26 cellular contexts compared by ENCODE assay signal in genomic region chr7:132970257-132970656, GRCh38.
DNase-seq lines count a peak whose midpoint lies in the region; ATAC-seq, FAIRE-seq and TF ChIP-seq lines count a peak whose summit lies in the region.
"Had no signal": no experiment of that assay in that cellular context is flagged by ENCODE, and none has a peak within 500 bp of the region (broad histone marks: within the 10 kb centered on the region; RNA-seq: fewer than 3 reads in every experiment).

No MANE protein-coding gene starts in this region.

- no peak overlapping the region for H2AK5ac ChIP-seq in H9 (ENCODE audit: insufficient read length, low read length)

- H3K4me3 ChIP-seq in HepG2 (replicated peaks in 1 of 3; ENCODE audit: insufficient read depth in 1 of 3, low read depth in 2 of 3, low read length in 3 of 3) (no peak overlapping the region), right lobe of liver (no peak overlapping the region), K562 (no peak overlapping the region)
- H3K4me3 ChIP-seq: BLaER1, GM12878 had no signal

- peak overlapping the region in 2 of 3 experiments; percentile 47 to 95; a peak in 3 of 7 replicates for H3K27ac Mint-ChIP-seq in H9

- DNase-seq in HepG2 (ENCODE audit: low spot score) (no peak), right lobe of liver (no peak), H9 (no peak), K562 (ENCODE audit: extremely low read depth in 1 of 4, low spot score in 3 of 4) (no peak), UCSD-AML1 (lab: John Stamatoyannopoulos, UW; ENCODE audit: unreplicated experiment) (no peak), NCI-H2081 treated with DMSO at 0.1 percent for 48 hours (lab: John Stamatoyannopoulos, UW) (no peak)
- DNase-seq: ACHN; BE2C; C1 segment of cervical spinal cord; CD4-positive, alpha-beta memory T cell; CD4-positive, CD25-positive, alpha-beta regulatory T cell; CD8-positive, alpha-beta memory T cell; COR-L47; DMS 273 treated with DMSO at 0.1 percent for 48 hours; DMS153; DMS53; DMS79; DND-41; EL; GDM1 had no signal

- no peak overlapping the region for H3K4ac ChIP-seq in H9 (ENCODE audit: low read depth, low read length)

- H3K9me1 ChIP-seq in K562 (ENCODE audit: control insufficient read depth, insufficient read depth, low read length) = peaks cover 5% of the 10 kb centered on the region

- no peak overlapping the region for H2AFZ ChIP-seq in HepG2 (ENCODE audit: low read length)
- no peak overlapping the region for H2AFZ ChIP-seq in H9 (ENCODE audit: low read length)
- no peak overlapping the region for H2AFZ ChIP-seq in K562 (ENCODE audit: low read depth, low read length)

- H3K4me2 ChIP-seq in HepG2 (ENCODE audit: low read depth, low read length) (no peak overlapping the region), H9 (ENCODE audit: insufficient read depth, insufficient read length, low read length) (no peak overlapping the region), K562 (ENCODE audit: insufficient read depth, low read length) (no peak overlapping the region)
- H3K4me2 ChIP-seq: BLaER1 had no signal

- H2BK20ac ChIP-seq in H9 (ENCODE audit: low read depth, low read length, poor library complexity, severe bottlenecking) = no peak overlapping the region

- intact Hi-C loops in HepG2 (cut with micrococcal nuclease; ENCODE audit: unreplicated experiment) (no loop called here), right lobe of liver (cut with DNase I) (no loop called here), K562 (cut with micrococcal nuclease) (no loop called here)

- no peak overlapping the region for H2BK12ac ChIP-seq in H9 (ENCODE audit: insufficient read length, low read depth, low read length)

- CTCF ChIA-PET in HepG2 (lab: Yijun Ruan, JAX; ENCODE audit: low intra/inter-chr PET ratio, low total read pairs) = no interaction called here
- CTCF ChIA-PET in K562 (lab: Yijun Ruan, JAX; ENCODE audit: low intra/inter-chr PET ratio) = no interaction called here

- no peak overlapping the region for H3K56ac ChIP-seq in H9 (ENCODE audit: insufficient read length, low read depth, low read length)

- H3K27ac ChIP-seq in HepG2 (ENCODE audit: extremely low read length, insufficient read depth, low read length) (no peak overlapping the region), right lobe of liver (no peak overlapping the region), H9 (ENCODE audit: insufficient read length, low read depth, low read length) (no peak overlapping the region), K562 (ENCODE audit: extremely low read depth, low read depth, low read length) (no peak overlapping the region)
- H3K27ac ChIP-seq: 22Rv1, BLaER1 had no signal

- no peak overlapping the region for H2BK120ac ChIP-seq in H9 (ENCODE audit: low read depth, low read length, poor library complexity, severe bottlenecking)

- H4K20me1 ChIP-seq in HepG2 (ENCODE audit: insufficient read depth, low read length) = no peaks in the 10 kb centered on the region
- no peaks in the 10 kb centered on the region for H4K20me1 ChIP-seq in H9 (ENCODE audit: control insufficient read depth, insufficient read depth, insufficient read length)
- peaks cover 7% of the 10 kb centered on the region; the same call in 1 of the 2 replicates for H4K20me1 ChIP-seq in K562 (replicated peaks; ENCODE audit: control insufficient read depth, insufficient read depth, low read length)

- no peaks in the 10 kb centered on the region for H3K23me2 ChIP-seq in H9 (ENCODE audit: insufficient read length, low read depth, low read length, poor library complexity, severe bottlenecking)

- no peak overlapping the region for H3K4me3 Mint-ChIP-seq in H9
- H3K4me3 Mint-ChIP-seq: CD14-positive monocyte; CD4-positive, alpha-beta memory T cell; CD4-positive, CD25-positive, alpha-beta regulatory T cell; CD8-positive, alpha-beta memory T cell had no signal

- H3K4me1 Mint-ChIP-seq in H9 = peaks cover 24 to 26% of the 10 kb centered on the region in 2 experiments

- no peaks in the 10 kb centered on the region for H3K27me3 Mint-ChIP-seq in H9 (ENCODE audit: low read depth)
- H3K27me3 Mint-ChIP-seq: CD4-positive, alpha-beta memory T cell; CD4-positive, CD25-positive, alpha-beta regulatory T cell; CD8-positive, alpha-beta memory T cell had no signal

- in situ Hi-C loops in HepG2 (cut with HindIII; ENCODE audit: extremely low pct_ligation_motif_present, low pct_unique_long_range_greater_than_20kb) = no loop called here
- in situ Hi-C loops in K562 (cut with MboI) = no loop called here

- POLR2A ChIA-PET in HepG2 (lab: Yijun Ruan, JAX) = no interaction called here
- POLR2A ChIA-PET in K562 (lab: Yijun Ruan, JAX) = interaction anchor here (0.8 kb wide), 1 partner anchor 1891 kb away, joined by 3 read pairs; no protein-coding TSS in a partner anchor

- H3K9me3 ChIP-seq in HepG2 (ENCODE audit: low read length) = no peaks in the 10 kb centered on the region
- H3K9me3 ChIP-seq in right lobe of liver = no peaks in the 10 kb centered on the region
- no peaks in the 10 kb centered on the region for H3K9me3 ChIP-seq in H9 (ENCODE audit: control insufficient read depth, low read depth, low read length)
- no peaks in the 10 kb centered on the region for H3K9me3 ChIP-seq in K562 (replicated peaks; ENCODE audit: control insufficient read depth, insufficient read depth, low read depth, low read length)
- H3K9me3 ChIP-seq: BE2C, BLaER1 had no signal

- no peaks in the 10 kb centered on the region for H3K9me3 Mint-ChIP-seq in H9
- H3K9me3 Mint-ChIP-seq: CD14-positive monocyte; CD4-positive, alpha-beta memory T cell; CD4-positive, CD25-positive, alpha-beta regulatory T cell; CD8-positive, alpha-beta memory T cell had no signal

- no peak for FAIRE-seq in HepG2 (lab: Jason Lieb, UNC)
- no peak for FAIRE-seq in K562 (lab: Jason Lieb, UNC)
- FAIRE-seq: GM12878, GM12892, GM18507 had no signal

- no peak overlapping the region for H3T11ph ChIP-seq in H9 (ENCODE audit: low read length)

- no peak overlapping the region for H2BK15ac ChIP-seq in H9 (ENCODE audit: low read depth, low read length)

- H3K4me1 ChIP-seq in HepG2 (ENCODE audit: insufficient read depth, low read length) (no peaks in the 10 kb centered on the region), right lobe of liver (no peaks in the 10 kb centered on the region), H9 (ENCODE audit: insufficient read depth, low read length) (peaks cover 2% of the 10 kb centered on the region; the same call in 1 of the 2 replicates), K562 (replicated peaks in 1 of 2; ENCODE audit: control insufficient read depth in 2 of 2, insufficient read depth in 2 of 2, low read length in 2 of 2) (no peaks in the 10 kb centered on the region)
- H3K4me1 ChIP-seq: BLaER1 had no signal

- H3K9ac ChIP-seq in HepG2 (ENCODE audit: insufficient read depth, low read depth, low read length) (no peak overlapping the region), H9 (ENCODE audit: extremely low read depth, insufficient read length, low read length) (no peak overlapping the region), K562 (ENCODE audit: insufficient read depth in 1 of 2, low read depth in 2 of 2, low read length in 2 of 2) (no peak overlapping the region)
- H3K9ac ChIP-seq: BLaER1 had no signal

- no peak for ATAC-seq in HepG2
- ATAC-seq in right lobe of liver = no peak
- no peak for ATAC-seq in K562
- ATAC-seq: GM12878 had no signal

- no TSS peak for BruUV-seq in HepG2 (replicated peaks; lab: Mats Ljungman, UMichigan)
- BruUV-seq in K562 (replicated peaks; lab: Mats Ljungman, UMichigan) = no TSS peak

- H3K14ac ChIP-seq in H9 (ENCODE audit: insufficient read depth, low read length) = no peak overlapping the region

- H3K23ac ChIP-seq in H9 (ENCODE audit: insufficient read length, low read depth, low read length) = no peak overlapping the region

- TF ChIP-seq RAD21 in HepG2 (CRISPR knock-in tag; IDR thresholded peaks at IDR 0.05) (no peak), K562 (CRISPR knock-in tag; conservative IDR thresholded peaks at IDR 0.05 in 1 of 2, IDR thresholded peaks at IDR 0.05 in 1 of 2) (no peak)

- TF ChIP-seq EP300 in HepG2 (IDR thresholded peaks at IDR 0.05; ENCODE audit: low read depth in 2 of 2, low read length in 2 of 2) = no peak
- no peak for TF ChIP-seq EP300 in HepG2 (CRISPR knock-in tag; IDR thresholded peaks at IDR 0.05; ENCODE audit: borderline replicate concordance)
- no peak for TF ChIP-seq EP300 in K562 (IDR thresholded peaks at IDR 0.05; ENCODE audit: low read length)

- no peak overlapping the region for H3K18ac ChIP-seq in H9 (ENCODE audit: insufficient read length, low read depth, low read length)

- H4K91ac ChIP-seq in H9 (ENCODE audit: insufficient read length, low read depth, low read length) = no peak overlapping the region

- H3K36me3 ChIP-seq in HepG2 (replicated peaks in 1 of 2; ENCODE audit: control insufficient read depth in 1 of 2, insufficient read depth in 2 of 2, low read length in 2 of 2) = peaks cover 6 to 15% of the 10 kb centered on the region in 2 experiments
- peaks cover 0 to 3% (median 0%) of the 10 kb centered on the region in 4 donors for H3K36me3 ChIP-seq in right lobe of liver
- peaks cover 33% of the 10 kb centered on the region for H3K36me3 ChIP-seq in K562 (ENCODE audit: control insufficient read depth, insufficient read depth, low read length)

- no peak for TF ChIP-seq CTCF in HepG2 (CRISPR knock-in tag; IDR thresholded peaks at IDR 0.05)
- TF ChIP-seq CTCF in right lobe of liver (IDR thresholded peaks at IDR 0.05) = no peak
- no peak for TF ChIP-seq CTCF in H9 (conservative IDR thresholded peaks at IDR 0.05)
- TF ChIP-seq CTCF in K562 (IDR thresholded peaks at IDR 0.05 in 2 of 3, conservative IDR thresholded peaks at IDR 0.05 in 1 of 3; ENCODE audit: insufficient read depth in 2 of 3, low read depth in 1 of 3, low read length in 3 of 3) = no peak

- no peak overlapping the region for H4K8ac ChIP-seq in H9 (replicated peaks; ENCODE audit: insufficient read length, low read depth, low read length)

- H2BK5ac ChIP-seq in H9 (ENCODE audit: insufficient read length, low read length) = no peak overlapping the region

- H3K79me2 ChIP-seq in HepG2 (ENCODE audit: insufficient read depth, low read length) = no peaks in the 10 kb centered on the region
- H3K79me2 ChIP-seq in H9 (ENCODE audit: insufficient read depth, low read length) = peaks cover 9% of the 10 kb centered on the region; the same call in 1 of the 2 replicates
- H3K79me2 ChIP-seq in K562 (ENCODE audit: control insufficient read depth, insufficient read depth, low read length) = peaks cover 35% of the 10 kb centered on the region

- peaks cover 2 to 23% (median 12%) of the 10 kb centered on the region in 3 experiments; a peak in 5 of 7 replicates for H3K36me3 Mint-ChIP-seq in H9 (ENCODE audit: insufficient read depth in 1 of 3, low read depth in 3 of 3)

- no peak overlapping the region for H4K5ac ChIP-seq in H9 (ENCODE audit: insufficient read length, low read depth, low read length)

- 94% methylated on average over 1 of the region's 1 CpG for WGBS in HepG2 (ENCODE audit: low lambda C conversion rate)
- WGBS in right lobe of liver (ENCODE audit: insufficient coverage, low coverage, low lambda C conversion rate, missing lambda C conversion rate) = 86% methylated on average over 1 of the region's 1 CpG
- WGBS in H9 (ENCODE audit: extremely low coverage, insufficient read length, low lambda C conversion rate) = no CpG with 5 or more reads among the region's 1 CpG
- WGBS in K562 (ENCODE audit: insufficient coverage, low coverage, missing lambda C conversion rate) = 79% methylated on average over 1 of the region's 1 CpG

- H3K27me3 ChIP-seq in HepG2 (ENCODE audit: control insufficient read depth in 1 of 2, insufficient read depth in 2 of 2, low read length in 2 of 2) (no peaks in the 10 kb centered on the region), right lobe of liver (no peaks in the 10 kb centered on the region), H9 (ENCODE audit: insufficient read depth, low read length) (no peaks in the 10 kb centered on the region), K562 (ENCODE audit: control insufficient read depth in 2 of 2, insufficient read depth in 2 of 2, low read length in 2 of 2) (no peaks in the 10 kb centered on the region)
- H3K27me3 ChIP-seq: BE2C, BLaER1 had no signal

- H3K79me1 ChIP-seq in H9 (ENCODE audit: insufficient read depth, low read depth, low read length, poor library complexity, severe bottlenecking) = no peaks in the 10 kb centered on the region

- TF ChIP-seq POLR2A in HepG2 (IDR thresholded peaks at IDR 0.05; ENCODE audit: insufficient read depth in 1 of 2, low read depth in 2 of 2, low read length in 2 of 2) = no peak
- no peak for TF ChIP-seq POLR2A in right lobe of liver (IDR thresholded peaks at IDR 0.05)
- TF ChIP-seq POLR2A in K562 (conservative IDR thresholded peaks at IDR 0.05) = no peak

Comparison
In these comparisons a context has a peak if more than half of its experiments do, and no peak if none do; other contexts are left out.
1. Of the 241 proteins assayed by ChIP-seq in both HepG2 and K562: peak only in HepG2: MAFK; only in K562: none; in both: MAFF; in neither: 239.